Comparison of ENCODE assay signal across 13 cellular contexts in the genomic region with DNA sequence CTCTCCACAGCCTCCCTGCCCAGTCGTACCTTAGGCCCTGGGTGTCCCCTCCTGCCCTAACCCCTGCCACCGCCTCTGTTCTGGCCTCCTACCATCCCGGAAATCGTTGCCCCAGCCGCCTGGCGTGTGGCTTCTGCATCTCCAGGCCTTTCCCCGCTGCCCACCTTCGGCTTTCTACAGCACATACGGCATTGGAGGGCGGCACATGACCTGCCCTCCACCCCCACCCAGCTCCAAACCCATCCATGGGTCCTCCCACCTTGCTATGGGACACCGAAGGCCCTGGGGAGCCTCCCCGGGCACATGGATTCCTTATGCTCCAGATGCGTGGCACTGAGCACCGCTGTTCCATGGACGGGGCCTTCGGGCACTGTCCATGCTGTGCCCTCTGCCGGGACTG. TPM values are rescaled to one million over a fixed set of nuclear protein-coding genes. Genes with fewer than 3 reads are reported as not detected.
DNase-seq lines count a peak whose midpoint lies in the region; FAIRE-seq and TF ChIP-seq lines count a peak whose summit lies in the region.
"Had no signal": no experiment of that assay in that cellular context is flagged by ENCODE, and none has a peak within 500 bp of the region (broad histone marks: within the 10 kb centered on the region; RNA-seq: fewer than 3 reads in every experiment).

No MANE protein-coding gene starts in this region.

- no peak overlapping the region for H3K27ac ChIP-seq in mammary epithelial cell (ENCODE audit: insufficient read depth, low read depth, low read length)
- peak overlapping the region; percentile 64 for H3K27ac ChIP-seq in suprapubic skin

- in situ Hi-C loops in mammary epithelial cell (cut with MboI; ENCODE audit: low sequenced_read_pairs in 2 of 2) = no loop called here

- CTCF ChIA-PET in mammary epithelial cell (lab: Charles Lee; ENCODE audit: low non-redundant PET) = no interaction called here

- no peaks in the 10 kb centered on the region for H3K9me3 Mint-ChIP-seq in T-helper 2 cell treated with Interferon-gamma antibody and Interleukin-4, amounts not matched to agents 5 μg/mL and 100 μg/mL, for 36 hours
- H3K9me3 Mint-ChIP-seq in mesothelial cell of epicardium = no peaks in the 10 kb centered on the region

- intact Hi-C loops in mammary epithelial cell (cut with micrococcal nuclease) = no loop called here

- H3K27me3 ChIP-seq in mammary epithelial cell (ENCODE audit: insufficient read depth, low read length) (no peaks in the 10 kb centered on the region), suprapubic skin (peaks cover 8% of the 10 kb centered on the region)

- TF ChIP-seq CTCF in mammary epithelial cell (conservative IDR thresholded peaks at IDR 0.05 in 1 of 2, IDR thresholded peaks at IDR 0.05 in 1 of 2; ENCODE audit: extremely low read depth in 1 of 2, insufficient read depth in 1 of 2, low read depth in 1 of 2, low read length in 2 of 2) = no peak
- no peak for TF ChIP-seq CTCF in mesothelial cell of epicardium (IDR thresholded peaks at IDR 0.05; ENCODE audit: unreplicated experiment)
- no peak for TF ChIP-seq CTCF in suprapubic skin (IDR thresholded peaks at IDR 0.05)

- H3K36me3 Mint-ChIP-seq in T-helper 2 cell treated with Interferon-gamma antibody and Interleukin-4, amounts not matched to agents 5 μg/mL and 100 μg/mL, for 36 hours (ENCODE audit: low read depth) = no peaks in the 10 kb centered on the region
- H3K36me3 Mint-ChIP-seq in mesothelial cell of epicardium = no peaks in the 10 kb centered on the region

- H3K4me3 ChIP-seq in mammary epithelial cell (replicated peaks in 1 of 3; ENCODE audit: insufficient read depth in 1 of 3, low read depth in 2 of 3, low read length in 3 of 3) (no peak overlapping the region), suprapubic skin (peak overlapping the region; percentile 52)

- H3K27ac Mint-ChIP-seq in T-helper 2 cell treated with Interferon-gamma antibody and Interleukin-4, amounts not matched to agents 5 μg/mL and 100 μg/mL, for 36 hours = no peak overlapping the region
- H3K27ac Mint-ChIP-seq in mesothelial cell of epicardium = peak overlapping the region; percentile 70

- FAIRE-seq in GM12891 (lab: Jason Lieb, UNC) = no peak
- FAIRE-seq: frontal cortex had no signal

- dilution Hi-C loops in mammary epithelial cell (cut with HindIII; ENCODE audit: low sequenced_read_pairs) = no loop called here

- H3K36me3 ChIP-seq in mammary epithelial cell (ENCODE audit: insufficient read depth, low read length) = no peaks in the 10 kb centered on the region
- no peaks in the 10 kb centered on the region for H3K36me3 ChIP-seq in suprapubic skin

- H3K4me3 Mint-ChIP-seq in T-helper 2 cell treated with Interferon-gamma antibody and Interleukin-4, amounts not matched to agents 5 μg/mL and 100 μg/mL, for 36 hours = peak overlapping the region; percentile 23
- H3K4me3 Mint-ChIP-seq in mesothelial cell of epicardium = peak overlapping the region; percentile 54

- WGBS in mammary epithelial cell (ENCODE audit: low coverage, missing lambda C conversion rate) = 98% methylated on average over 10 of the region's 17 CpGs
- 83% methylated on average over 17 of the region's 17 CpGs for WGBS in suprapubic skin

- peak overlapping the region; percentile 72 for H3K4me2 ChIP-seq in mammary epithelial cell (ENCODE audit: insufficient read depth, low read depth, low read length)

- no peak for DNase-seq in T-helper 2 cell treated with Interferon-gamma antibody and Interleukin-4, amounts not matched to agents 5 μg/mL and 100 μg/mL, for 36 hours (ENCODE audit: low spot score)
- DNase-seq in T-helper 2 cell (no peak), mammary epithelial cell (no peak), mesothelial cell of epicardium (ENCODE audit: low spot score in 2 of 2, unreplicated experiment in 2 of 2) (no peak), suprapubic skin (ENCODE audit: low spot score in 2 of 2) (no peak), GM12891 (ENCODE audit: insufficient read length, low spot score) (no peak), NCI-H2029 (lab: John Stamatoyannopoulos, UW) (no peak)
- DNase-seq in activated effector memory CD4-positive, alpha-beta T cell treated with Interleukin-2 at 50 U/mL for 16 hours = no peak
- DNase-seq: 8988T, MM.1S, NCI-H510A had no signal

- H3K4me1 Mint-ChIP-seq in T-helper 2 cell treated with Interferon-gamma antibody and Interleukin-4, amounts not matched to agents 5 μg/mL and 100 μg/mL, for 36 hours (ENCODE audit: low read depth) = peaks cover 2% of the 10 kb centered on the region
- H3K4me1 Mint-ChIP-seq in mesothelial cell of epicardium = peaks cover 28% of the 10 kb centered on the region

- no peak for TF ChIP-seq POLR2A in suprapubic skin (IDR thresholded peaks at IDR 0.05)
- no peak for TF ChIP-seq POLR2A in GM12891 (IDR thresholded peaks at IDR 0.05; ENCODE audit: low read depth, low read length)

- no peak overlapping the region for H2AFZ ChIP-seq in mammary epithelial cell (ENCODE audit: low read depth, low read length)

- H4K20me1 ChIP-seq in mammary epithelial cell (ENCODE audit: insufficient read depth, low read length) = no peaks in the 10 kb centered on the region

- H3K9me3 ChIP-seq in mammary epithelial cell (replicated peaks; ENCODE audit: insufficient read depth, low read length) = no peaks in the 10 kb centered on the region
- no peaks in the 10 kb centered on the region for H3K9me3 ChIP-seq in suprapubic skin

- BruUV-seq in mammary epithelial cell (replicated peaks; lab: Mats Ljungman, UMichigan) = no TSS peak

- peaks cover 50% of the 10 kb centered on the region for H3K27me3 Mint-ChIP-seq in T-helper 2 cell treated with Interferon-gamma antibody and Interleukin-4, amounts not matched to agents 5 μg/mL and 100 μg/mL, for 36 hours (ENCODE audit: low read depth)
- no peaks in the 10 kb centered on the region for H3K27me3 Mint-ChIP-seq in mesothelial cell of epicardium (ENCODE audit: low read depth)

- H3K79me2 ChIP-seq in mammary epithelial cell (ENCODE audit: insufficient read depth, low read length) = no peaks in the 10 kb centered on the region

- H3K4me1 ChIP-seq in mammary epithelial cell (ENCODE audit: insufficient read depth, low read length) (peaks cover 6% of the 10 kb centered on the region), suprapubic skin (peaks cover 10% of the 10 kb centered on the region)

- no peak overlapping the region for H3K9ac ChIP-seq in mammary epithelial cell (ENCODE audit: insufficient read depth, low read length)

- TF ChIP-seq EP300 in suprapubic skin (IDR thresholded peaks at IDR 0.05) = no peak

TF ChIP-seq in GM12891, 5 proteins besides CTCF, POLR2A, EP300 and RAD21:
- TF ChIP-seq POLR2AphosphoS5 (IDR thresholded peaks at IDR 0.05; ENCODE audit: low read depth, low read length) (no peak), PAX5 (IDR thresholded peaks at IDR 0.05; ENCODE audit: insufficient read depth, low read length, severe bottlenecking) (no peak), POU2F2 (IDR thresholded peaks at IDR 0.05; ENCODE audit: low read depth, low read length) (no peak), SPI1 (IDR thresholded peaks at IDR 0.05; ENCODE audit: low read depth, low read length) (no peak), TAF1 (IDR thresholded peaks at IDR 0.05; ENCODE audit: low read depth, low read length) (no peak)

RNA-seq across cellular contexts. Expression of gene FGF18, which starts 32.0 kb away (rescaled TPM):
- total RNA-seq in mammary epithelial cell = under 1 TPM in 1 of 2 donors, not detected in 1; 0.24 TPM
- polyA plus RNA-seq in mammary epithelial cell = not detected
- polyA minus RNA-seq in mammary epithelial cell = not detected
- total RNA-seq in mesothelial cell of epicardium = 10.2 to 11.7 TPM (median 11.3 TPM) in 3 replicates
- 1 to 10 TPM in 1 of 4 donors, under 1 TPM in 3; 0.32 to 3.2 (median 0.50) TPM for total RNA-seq in suprapubic skin
- polyA plus RNA-seq in GM12891 (2012; ENCODE audit: low read depth, missing spikeins) = 0.17 TPM
- total RNA-seq: H4 had no signal
